ENCODE assay signal across 8 cellular contexts in the genomic region with DNA sequence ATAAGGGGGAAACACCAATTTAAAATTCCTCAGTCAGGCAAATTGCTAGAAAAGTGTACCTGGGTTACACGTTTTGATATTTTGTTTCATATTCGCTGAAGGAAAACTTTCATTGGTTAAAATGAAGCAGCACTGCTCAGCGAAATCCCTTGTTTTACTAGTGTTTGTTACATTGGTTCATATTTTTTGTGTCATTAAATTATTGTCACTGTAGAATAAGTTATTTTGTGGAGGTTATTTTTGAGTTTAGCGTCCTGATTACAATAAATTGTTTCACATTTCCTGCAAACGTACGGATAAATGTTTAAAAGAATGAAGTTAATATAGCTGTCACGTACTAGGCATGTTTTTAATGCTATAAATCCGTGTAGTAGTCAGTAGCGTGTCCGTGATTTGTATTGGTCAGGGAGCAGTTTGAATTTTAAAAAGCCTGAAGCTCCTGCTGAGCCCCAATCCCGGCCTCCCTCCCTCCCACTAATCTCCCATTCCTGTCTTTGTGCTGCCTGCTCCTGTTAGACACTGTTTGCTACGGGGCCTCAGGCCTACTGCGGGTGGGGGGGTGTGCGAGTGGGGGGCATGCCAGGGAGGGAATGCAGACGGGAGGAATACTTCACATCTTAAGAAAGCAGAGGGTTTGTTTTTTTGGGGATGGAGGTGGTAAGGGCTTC. TPM values are rescaled to one million over a fixed set of nuclear protein-coding genes. Genes with fewer than 3 reads are reported as not detected.
DNase-seq lines count a peak whose midpoint lies in the region; ATAC-seq, FAIRE-seq and TF ChIP-seq lines count a peak whose summit lies in the region.

No MANE protein-coding gene starts in this region.

- POLR2A ChIA-PET in A549 (lab: Yijun Ruan, JAX), result no interaction called here

- TF ChIP-seq RAD21 in A549 (conservative IDR thresholded peaks at IDR 0.05 in 1 of 2, IDR thresholded peaks at IDR 0.05 in 1 of 2), result no peak

- TF ChIP-seq POLR2A in A549 (IDR thresholded peaks at IDR 0.05; ENCODE audit: low read length), result no peak

- TF ChIP-seq CTCF in A549 (IDR thresholded peaks at IDR 0.05), result no peak
- no peak for TF ChIP-seq CTCF in GM12864 (IDR thresholded peaks at IDR 0.05; ENCODE audit: low read depth, low read length, missing control alignments)
- TF ChIP-seq CTCF in choroid plexus epithelial cell (conservative IDR thresholded peaks at IDR 0.05; ENCODE audit: low read depth, low read length), result no peak
- no peak for TF ChIP-seq CTCF in upper lobe of right lung (IDR thresholded peaks at IDR 0.05)

- CTCF ChIA-PET in A549 (lab: Yijun Ruan, JAX), result no interaction called here

- H3K9me3 ChIP-seq in A549 (no peaks in the 10 kb centered on the region), NT2/D1 (ENCODE audit: insufficient read depth, low read length) (no peaks in the 10 kb centered on the region), upper lobe of right lung (no peaks in the 10 kb centered on the region)

- H3K4me3 ChIP-seq in A549 (peak overlapping the region; percentile 87), GM12864 (ENCODE audit: low read depth, low read length) (peak overlapping the region; percentile 80), NT2/D1 (ENCODE audit: insufficient read length, low read depth) (peak overlapping the region; percentile 86), choroid plexus epithelial cell (ENCODE audit: low read depth, low read length) (peak overlapping the region; percentile 83), upper lobe of right lung (peak overlapping the region; percentile 87)

- H3K36me3 ChIP-seq in NT2/D1 (ENCODE audit: insufficient read depth, insufficient read length, low read length) (no peaks in the 10 kb centered on the region), upper lobe of right lung (no peaks in the 10 kb centered on the region)

- H3K4me2 ChIP-seq in A549, result peak overlapping the region; percentile 91

- peak overlapping the region in 1 of 2 experiments; percentile 73; a peak in 3 of 6 replicates for H3K27ac ChIP-seq in A549
- peak overlapping the region; percentile 96 for H3K27ac ChIP-seq in upper lobe of right lung

- H3K27me3 ChIP-seq in NT2/D1 (ENCODE audit: insufficient read depth, insufficient read length) (no peaks in the 10 kb centered on the region), upper lobe of right lung (no peaks in the 10 kb centered on the region)

- peaks cover 34% of the 10 kb centered on the region for H3K4me1 ChIP-seq in A549
- H3K4me1 ChIP-seq in NT2/D1 (ENCODE audit: insufficient read depth, insufficient read length), result no peaks in the 10 kb centered on the region
- peaks cover 60% of the 10 kb centered on the region for H3K4me1 ChIP-seq in upper lobe of right lung

- 3% methylated on average over 15 of the region's 15 CpGs for WGBS in A549 (ENCODE audit: missing lambda C conversion rate)

- no peak for FAIRE-seq in A549 (lab: Jason Lieb, UNC)

- intact Hi-C loops in upper lobe of right lung (cut with DNase I), result no loop called here

- peak overlapping the region; percentile 51 for H3K9ac ChIP-seq in NT2/D1 (ENCODE audit: insufficient read length, low read depth)

- DNase-seq in A549 (ENCODE audit: low read depth in 1 of 2, low spot score in 1 of 2) (no peak), GM12864 (ENCODE audit: low read depth) (no peak), NT2/D1 (ENCODE audit: low read depth, low spot score) (no peak), choroid plexus epithelial cell (ENCODE audit: low read depth) (peak; percentile 62), medulla oblongata (ENCODE audit: extremely low spot score) (peak; percentile 46), upper lobe of right lung (no peak)

- ATAC-seq in A549, result no peak
- ATAC-seq in upper lobe of right lung, result no peak
- no peak for ATAC-seq in HG02852 (IDR thresholded peaks at IDR 0.05; ENCODE audit: unreplicated experiment)
- ATAC-seq in GM21447 (IDR thresholded peaks at IDR 0.05; ENCODE audit: unreplicated experiment), result no peak

- TF ChIP-seq EP300 in A549 (IDR thresholded peaks at IDR 0.05), result no peak

TF ChIP-seq in A549, 52 proteins besides CTCF, POLR2A, EP300 and RAD21:
- TF ChIP-seq, protein P1, sequence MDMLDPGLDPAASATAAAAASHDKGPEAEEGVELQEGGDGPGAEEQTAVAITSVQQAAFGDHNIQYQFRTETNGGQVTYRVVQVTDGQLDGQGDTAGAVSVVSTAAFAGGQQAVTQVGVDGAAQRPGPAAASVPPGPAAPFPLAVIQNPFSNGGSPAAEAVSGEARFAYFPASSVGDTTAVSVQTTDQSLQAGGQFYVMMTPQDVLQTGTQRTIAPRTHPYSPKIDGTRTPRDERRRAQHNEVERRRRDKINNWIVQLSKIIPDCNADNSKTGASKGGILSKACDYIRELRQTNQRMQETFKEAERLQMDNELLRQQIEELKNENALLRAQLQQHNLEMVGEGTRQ (IDR thresholded peaks at IDR 0.05), result no peak
- TF ChIP-seq CHD4 (IDR thresholded peaks at IDR 0.05; ENCODE audit: borderline replicate concordance), result no peak
- no peak for TF ChIP-seq JUNB (IDR thresholded peaks at IDR 0.05)
- TF ChIP-seq, protein P2, sequence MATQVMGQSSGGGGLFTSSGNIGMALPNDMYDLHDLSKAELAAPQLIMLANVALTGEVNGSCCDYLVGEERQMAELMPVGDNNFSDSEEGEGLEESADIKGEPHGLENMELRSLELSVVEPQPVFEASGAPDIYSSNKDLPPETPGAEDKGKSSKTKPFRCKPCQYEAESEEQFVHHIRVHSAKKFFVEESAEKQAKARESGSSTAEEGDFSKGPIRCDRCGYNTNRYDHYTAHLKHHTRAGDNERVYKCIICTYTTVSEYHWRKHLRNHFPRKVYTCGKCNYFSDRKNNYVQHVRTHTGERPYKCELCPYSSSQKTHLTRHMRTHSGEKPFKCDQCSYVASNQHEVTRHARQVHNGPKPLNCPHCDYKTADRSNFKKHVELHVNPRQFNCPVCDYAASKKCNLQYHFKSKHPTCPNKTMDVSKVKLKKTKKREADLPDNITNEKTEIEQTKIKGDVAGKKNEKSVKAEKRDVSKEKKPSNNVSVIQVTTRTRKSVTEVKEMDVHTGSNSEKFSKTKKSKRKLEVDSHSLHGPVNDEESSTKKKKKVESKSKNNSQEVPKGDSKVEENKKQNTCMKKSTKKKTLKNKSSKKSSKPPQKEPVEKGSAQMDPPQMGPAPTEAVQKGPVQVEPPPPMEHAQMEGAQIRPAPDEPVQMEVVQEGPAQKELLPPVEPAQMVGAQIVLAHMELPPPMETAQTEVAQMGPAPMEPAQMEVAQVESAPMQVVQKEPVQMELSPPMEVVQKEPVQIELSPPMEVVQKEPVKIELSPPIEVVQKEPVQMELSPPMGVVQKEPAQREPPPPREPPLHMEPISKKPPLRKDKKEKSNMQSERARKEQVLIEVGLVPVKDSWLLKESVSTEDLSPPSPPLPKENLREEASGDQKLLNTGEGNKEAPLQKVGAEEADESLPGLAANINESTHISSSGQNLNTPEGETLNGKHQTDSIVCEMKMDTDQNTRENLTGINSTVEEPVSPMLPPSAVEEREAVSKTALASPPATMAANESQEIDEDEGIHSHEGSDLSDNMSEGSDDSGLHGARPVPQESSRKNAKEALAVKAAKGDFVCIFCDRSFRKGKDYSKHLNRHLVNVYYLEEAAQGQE (IDR thresholded peaks at IDR 0.05), result no peak
- no peak for TF ChIP-seq CBX2 (IDR thresholded peaks at IDR 0.05; ENCODE audit: borderline replicate concordance, low read depth)
- no peak for TF ChIP-seq PBX3 (IDR thresholded peaks at IDR 0.05)
- no peak for TF ChIP-seq TFCP2L1 (CRISPR knock-in tag; IDR thresholded peaks at IDR 0.05)
- TF ChIP-seq ZNF302 (CRISPR knock-in tag; IDR thresholded peaks at IDR 0.05), result no peak
TF ChIP-seq in A549: peak in this region for 0.

RNA-seq across cellular contexts. Expression of gene NIPBL, which starts 2.0 kb away (rescaled TPM):
- polyA plus RNA-seq in A549 (2011; rRNA removed) (33.4 and 40.9 TPM in 2 replicates), A549 (2017; fragmentation: RNase III; extraction: RNeasy Plus Mini Kit Qiagen cat#74134 plus additional on column Dnase treatment) (12.3 to 12.7 TPM (median 12.4 TPM) in 3 replicates)
- 4.5 and 5.4 TPM in 2 replicates for polyA plus RNA-seq in A549 (2012; cell fraction: cytosol; rRNA removed)
- polyA plus RNA-seq in A549 (2012; cell fraction: nucleus; rRNA removed), result 5.2 and 6.0 TPM in 2 replicates
- 109 and 127 TPM in 2 replicates for polyA minus RNA-seq in A549 (2011; rRNA and poly(A)+ RNA removed)
- 63.0 TPM for total RNA-seq in upper lobe of right lung

Comparison
In these comparisons a context has a peak if more than half of its experiments do, and no peak if none do; other contexts are left out.
1. DNase-seq: peak in choroid plexus epithelial cell (single experiment) and medulla oblongata (single experiment); none in A549 (0 of 2), GM12864 (single experiment), NT2/D1 (single experiment) and upper lobe of right lung (single experiment).
2. Peak in every context shown above with its lines, with median percentiles within 50 percentile points of each other: H3K4me3 ChIP-seq.